In the genomic region with DNA sequence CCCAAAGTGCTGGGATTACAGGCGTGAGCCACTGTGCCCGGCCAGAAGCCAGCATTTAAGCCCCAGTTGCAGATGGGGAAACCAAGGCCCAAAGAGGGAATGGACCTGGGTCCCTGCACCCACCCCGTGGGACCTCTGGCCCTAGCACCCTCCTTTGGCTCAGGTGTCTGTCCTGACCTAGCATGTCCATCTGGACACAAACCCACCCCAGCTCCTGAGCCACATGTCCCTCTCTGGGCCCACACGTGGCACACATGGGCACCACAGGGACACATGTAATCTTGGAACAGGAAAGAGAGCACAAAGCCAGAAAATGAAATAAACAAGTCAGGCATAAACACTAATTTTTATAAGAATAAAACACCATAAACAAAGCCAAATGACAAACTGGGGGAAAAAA, we compare ENCODE assay signal across 22 cellular contexts. TPM values are rescaled to one million over a fixed set of nuclear protein-coding genes. Genes with fewer than 3 reads are reported as not detected.
DNase-seq lines count a peak whose midpoint lies in the region; ATAC-seq, FAIRE-seq and TF ChIP-seq lines count a peak whose summit lies in the region.
"Had no signal": no experiment of that assay in that cellular context is flagged by ENCODE, and none has a peak within 500 bp of the region (broad histone marks: within the 10 kb centered on the region; RNA-seq: fewer than 3 reads in every experiment).

No MANE protein-coding gene starts in this region.

- H3K27ac ChIP-seq in BLaER1 treated with 17β-estradiol and CSF1 and Interleukin-3, amounts not matched to agents 10 nM and 100 nM, result no peak overlapping the region
- H3K27ac ChIP-seq in IMR-90 (ENCODE audit: insufficient read depth, low read length) (no peak overlapping the region), kidney (ENCODE audit: low read depth in 2 of 2, low read length in 2 of 2) (no peak overlapping the region)

- intact Hi-C loops in IMR-90 (cut with micrococcal nuclease), result no loop called here
- intact Hi-C loops in kidney (cut with DNase I), result no loop called here

- peaks cover 3 to 39% (median 21%) of the 10 kb centered on the region in 10 experiments; a peak in 16 of 20 replicates for H3K4me1 ChIP-seq in BLaER1 treated with 17β-estradiol and CSF1 and Interleukin-3, amounts not matched to agents 10 nM and 100 nM
- H3K4me1 ChIP-seq in IMR-90 (ENCODE audit: control insufficient read depth, insufficient read depth, low read length), result no peaks in the 10 kb centered on the region
- no peaks in the 10 kb centered on the region for H3K4me1 ChIP-seq in kidney (ENCODE audit: control insufficient read depth in 1 of 2, insufficient read depth in 1 of 2, low read depth in 1 of 2, low read length in 2 of 2)
- H3K4me1 ChIP-seq: BE2C had no signal

- H3K4me3 Mint-ChIP-seq in osteocyte (ENCODE audit: unreplicated experiment), result no peak overlapping the region
- H3K4me3 Mint-ChIP-seq: CD14-positive monocyte; CD4-positive, alpha-beta memory T cell; HFFc6 had no signal

- H2AK9ac ChIP-seq in IMR-90 (replicated peaks; ENCODE audit: low read depth, low read length, poor library complexity), result peak overlapping the region; percentile 87

- no peak overlapping the region for H4K8ac ChIP-seq in IMR-90 (ENCODE audit: low read depth in 2 of 2, low read length in 2 of 2)

- no peak overlapping the region for H3K14ac ChIP-seq in IMR-90 (replicated peaks; ENCODE audit: low read depth, low read length)

- 100% methylated on average over 3 of the region's 4 CpGs; no CpG with 5 or more reads in 1 of the 2 experiments for WGBS in IMR-90 (ENCODE audit: extremely low coverage in 2 of 2, insufficient read length in 1 of 2), 2 experiments

- in situ Hi-C loops in IMR-90 (cut with MboI; ENCODE audit: low sequenced_read_pairs), result no loop called here

- peaks cover 13% of the 10 kb centered on the region for H3K36me3 Mint-ChIP-seq in osteocyte (ENCODE audit: unreplicated experiment)
- H3K36me3 Mint-ChIP-seq: CD14-positive monocyte; CD4-positive, alpha-beta memory T cell had no signal

- H3K9ac ChIP-seq in BLaER1 treated with 17β-estradiol and CSF1 and Interleukin-3, amounts not matched to agents 10 nM and 100 nM, result no peak overlapping the region
- H3K9ac ChIP-seq in IMR-90 (ENCODE audit: low read depth, low read length) (no peak overlapping the region), kidney (ENCODE audit: low read length in 2 of 2) (no peak overlapping the region)

- POLR2A ChIA-PET in IMR-90 (lab: Charles Lee; ENCODE audit: unreplicated experiment), result no interaction called here
- POLR2A ChIA-PET in GM10248 (lab: Yijun Ruan, JAX), result no interaction called here

- no peak overlapping the region for H3K56ac ChIP-seq in IMR-90 (ENCODE audit: extremely low read depth, insufficient read depth, low read length)

- no peaks in the 10 kb centered on the region for H3K9me3 ChIP-seq in BLaER1 treated with 17β-estradiol and CSF1 and Interleukin-3, amounts not matched to agents 10 nM and 100 nM (replicated peaks in 1 of 11)
- no peaks in the 10 kb centered on the region for H3K9me3 ChIP-seq in IMR-90 (ENCODE audit: control insufficient read depth, insufficient read depth, low read length)
- no peaks in the 10 kb centered on the region for H3K9me3 ChIP-seq in kidney (ENCODE audit: control insufficient read depth in 1 of 2, low read length in 2 of 2)
- H3K9me3 ChIP-seq: BE2C had no signal

- peaks cover 29% of the 10 kb centered on the region for H3K4me1 Mint-ChIP-seq in osteocyte (ENCODE audit: unreplicated experiment)

- H3K27ac Mint-ChIP-seq in osteocyte (ENCODE audit: unreplicated experiment), result peak overlapping the region; percentile 34
- H3K27ac Mint-ChIP-seq: HFFc6 had no signal

- H3K4me2 ChIP-seq in BLaER1 treated with 17β-estradiol and CSF1 and Interleukin-3, amounts not matched to agents 10 nM and 100 nM, result peak overlapping the region in 7 of 11 experiments; percentile 7 to 40 (median 29); a peak in 9 of 22 replicates
- H3K4me2 ChIP-seq in IMR-90 (ENCODE audit: low read depth, low read length), result no peak overlapping the region

- no peak overlapping the region for H4K91ac ChIP-seq in IMR-90 (ENCODE audit: insufficient read depth, low read depth, low read length)

- no peak overlapping the region for H2BK20ac ChIP-seq in IMR-90 (ENCODE audit: low read depth, low read length)

- ATAC-seq in IMR-90 (ENCODE audit: low read depth) (no peak), GM21786 (IDR thresholded peaks at IDR 0.05; ENCODE audit: unreplicated experiment) (no peak), GM18502 (IDR thresholded peaks at IDR 0.05; ENCODE audit: poor library complexity, unreplicated experiment) (no peak), GM21825 (IDR thresholded peaks at IDR 0.05; ENCODE audit: unreplicated experiment) (no peak)
- ATAC-seq: HCT116 had no signal

- BruUV-seq in IMR-90 (replicated peaks; lab: Mats Ljungman, UMichigan), result no TSS peak

- peaks cover 0 to 68% (median 0%) of the 10 kb centered on the region in 11 experiments; a peak in 9 of 22 replicates for H3K36me3 ChIP-seq in BLaER1 treated with 17β-estradiol and CSF1 and Interleukin-3, amounts not matched to agents 10 nM and 100 nM
- H3K36me3 ChIP-seq in IMR-90 (ENCODE audit: control insufficient read depth, insufficient read depth, low read length), result no peaks in the 10 kb centered on the region; the same call in 1 of the 2 replicates
- no peaks in the 10 kb centered on the region for H3K36me3 ChIP-seq in kidney (ENCODE audit: control insufficient read depth in 1 of 2, insufficient read depth in 2 of 2, low read length in 2 of 2)
- H3K36me3 ChIP-seq: BE2C had no signal

- no peaks in the 10 kb centered on the region for H3K27me3 ChIP-seq in BLaER1 treated with 17β-estradiol and CSF1 and Interleukin-3, amounts not matched to agents 10 nM and 100 nM
- H3K27me3 ChIP-seq in IMR-90 (ENCODE audit: control insufficient read depth, insufficient read depth, low read length), result no peaks in the 10 kb centered on the region
- H3K27me3 ChIP-seq: BE2C had no signal

- no peaks in the 10 kb centered on the region for H3K27me3 Mint-ChIP-seq in osteocyte (ENCODE audit: unreplicated experiment)

- no peak for FAIRE-seq in kidney (lab: Jason Lieb, UNC)
- FAIRE-seq: A204.1, GM12891, GM18507, H54, HTR-8/SVneo had no signal

- no peaks in the 10 kb centered on the region; the same call in 1 of the 2 replicates for H3K9me1 ChIP-seq in IMR-90 (ENCODE audit: insufficient read depth, low read length)

- DNase-seq in IMR-90, result no peak
- peak; percentile 58 for DNase-seq in kidney
- no peak for DNase-seq in osteocyte (ENCODE audit: extremely low spot score, unreplicated experiment)
- DNase-seq in GM10248 (ENCODE audit: extremely low spot score), result no peak
- DNase-seq: ACHN; BE2C; CD4-positive, alpha-beta memory T cell; DMS79 treated with DMSO at 0.1 percent for 48 hours; HFFc6; Kasumi-1; KG1 had no signal

- H2BK5ac ChIP-seq in IMR-90 (ENCODE audit: low read depth, low read length, poor library complexity, severe bottlenecking), result no peak overlapping the region

- H2AK5ac ChIP-seq in IMR-90 (ENCODE audit: low read depth, low read length), result 0 out of 2 replicates have a peak overlapping the region, but pooled peaks have one; percentile 23

- peaks cover 0 to 42% (median 0%) of the 10 kb centered on the region in 11 experiments; a peak in 5 of 22 replicates for H4K20me1 ChIP-seq in BLaER1 treated with 17β-estradiol and CSF1 and Interleukin-3, amounts not matched to agents 10 nM and 100 nM
- H4K20me1 ChIP-seq in IMR-90 (ENCODE audit: insufficient read depth, low read length), result no peaks in the 10 kb centered on the region

- no peak for TF ChIP-seq POLR2A in IMR-90 (IDR thresholded peaks at IDR 0.05; ENCODE audit: low read depth, low read length)

- dilution Hi-C loops in IMR-90 (cut with HindIII; ENCODE audit: low sequenced_read_pairs, unreplicated experiment), result no loop called here

- H4K5ac ChIP-seq in IMR-90 (ENCODE audit: low read depth, low read length), result no peak overlapping the region

- TF ChIP-seq RAD21 in IMR-90 (IDR thresholded peaks at IDR 0.05; ENCODE audit: low read length), result no peak

- no peak overlapping the region for H2AFZ ChIP-seq in IMR-90 (replicated peaks; ENCODE audit: low read length, poor library complexity)

- no peak for TF ChIP-seq CTCF in IMR-90 (conservative IDR thresholded peaks at IDR 0.05; ENCODE audit: low read depth, low read length)
- no peak for TF ChIP-seq CTCF in kidney (IDR thresholded peaks at IDR 0.05; ENCODE audit: borderline replicate concordance, extremely low read depth, insufficient read depth)
- no peak for TF ChIP-seq CTCF in osteocyte (IDR thresholded peaks at IDR 0.05)
- no peak for TF ChIP-seq CTCF in GM10248 (IDR thresholded peaks at IDR 0.05; ENCODE audit: control extremely low read depth, extremely low read depth, low read depth, missing control alignments)

- H3K18ac ChIP-seq in IMR-90 (ENCODE audit: low read depth, low read length), result no peak overlapping the region

- no peak overlapping the region for H2BK15ac ChIP-seq in IMR-90 (ENCODE audit: low read depth, low read length)

- H3K23ac ChIP-seq in IMR-90 (ENCODE audit: low read depth, low read length), result no peak overlapping the region

- H2BK120ac ChIP-seq in IMR-90 (ENCODE audit: low read depth, low read length), result no peak overlapping the region

- H3K4me3 ChIP-seq in BLaER1 treated with 17β-estradiol and CSF1 and Interleukin-3, amounts not matched to agents 10 nM and 100 nM, result no peak overlapping the region
- H3K4me3 ChIP-seq in IMR-90 (ENCODE audit: insufficient read depth, low read depth, low read length) (no peak overlapping the region), kidney (ENCODE audit: low read length in 2 of 2) (no peak overlapping the region)

- H3K9me3 Mint-ChIP-seq in osteocyte (ENCODE audit: unreplicated experiment), result no peaks in the 10 kb centered on the region
- H3K9me3 Mint-ChIP-seq: HFFc6 had no signal

- no peaks in the 10 kb centered on the region; a peak in 2 of 4 replicates for H3K79me1 ChIP-seq in IMR-90 (ENCODE audit: low read depth in 1 of 2, low read length in 2 of 2)

- CTCF ChIA-PET in IMR-90 (lab: Yijun Ruan, JAX), result no interaction called here
- CTCF ChIA-PET in GM10248 (lab: Yijun Ruan, JAX), result interaction anchor here (1.1 to 1.9 kb wide), 4 partner anchors 9 to 45 kb away, joined by 3 to 7 read pairs (median 4); no protein-coding TSS in a partner anchor

- no peak overlapping the region; the same call in 1 of the 2 replicates for H3K4ac ChIP-seq in IMR-90 (ENCODE audit: low read depth, low read length)

RNA-seq across cellular contexts. Expression of a gene that starts 9.6 kb away (rescaled TPM):
- total RNA-seq in IMR-90 (2012; rRNA removed) (0.18 and 0.28 TPM in 2 replicates), kidney (103 TPM), osteocyte (136 and 150 TPM in 2 replicates)
- polyA plus RNA-seq in IMR-90 (2012; rRNA removed) (3.1 and 5.8 TPM in 2 replicates), kidney (ENCODE audit: insufficient read depth, low read depth, low replicate concordance) (63.2 TPM)
- polyA plus RNA-seq in IMR-90 (2012; cell fraction: cytosol; rRNA removed), result 0.58 and 3.1 TPM in 2 replicates
- polyA plus RNA-seq in IMR-90 (2012; cell fraction: nucleus; rRNA removed; ENCODE audit: low replicate concordance), result 15.2 and 20.3 TPM in 2 replicates
- total RNA-seq: CD4-positive, alpha-beta memory T cell had no signal
- polyA plus RNA-seq: CD4-positive, alpha-beta memory T cell had no signal

RNA-seq across cellular contexts. Expression of a gene that starts 35.3 kb away (rescaled TPM):
- total RNA-seq in IMR-90 (2012; rRNA removed), result 44.1 and 45.5 TPM in 2 replicates
- polyA plus RNA-seq in IMR-90 (2012; rRNA removed), result 18.4 and 18.7 TPM in 2 replicates
- 9.4 and 10.4 TPM in 2 replicates for polyA plus RNA-seq in IMR-90 (2012; cell fraction: cytosol; rRNA removed)
- 23.1 and 26.8 TPM in 2 replicates for polyA plus RNA-seq in IMR-90 (2012; cell fraction: nucleus; rRNA removed; ENCODE audit: low replicate concordance)
- total RNA-seq in kidney, result 65.8 TPM
- polyA plus RNA-seq in kidney (ENCODE audit: insufficient read depth, low read depth, low replicate concordance), result 11.1 TPM
- total RNA-seq in osteocyte, result 79.5 and 93.5 TPM in 2 replicates

RNA-seq across cellular contexts. Expression of a gene that starts 54.0 kb away (rescaled TPM):
- total RNA-seq in IMR-90 (2012; rRNA removed), result 0.18 and 0.28 TPM in 2 replicates
- polyA plus RNA-seq in IMR-90 (2012; rRNA removed), result 1.6 and 2.4 TPM in 2 replicates
- 1.1 and 1.9 TPM in 2 replicates for polyA plus RNA-seq in IMR-90 (2012; cell fraction: cytosol; rRNA removed)
- polyA plus RNA-seq in IMR-90 (2012; cell fraction: nucleus; rRNA removed; ENCODE audit: low replicate concordance), result 1.9 and 4.1 TPM in 2 replicates
- 14.8 TPM for total RNA-seq in kidney
- 25.2 TPM for polyA plus RNA-seq in kidney (ENCODE audit: insufficient read depth, low read depth, low replicate concordance)
- total RNA-seq in osteocyte, result 4.2 and 4.5 TPM in 2 replicates
- polyA plus RNA-seq: CD14-positive monocyte had no signal

Comparison
In these comparisons a context has a peak if more than half of its experiments do, and no peak if none do; other contexts are left out.
1. RNA of a gene that starts 9.6 kb away (total RNA-seq): 136 to 150 TPM in osteocyte and 103 TPM in kidney (single experiment); 0.18 to 0.28 TPM in IMR-90; every median in the first group is over 10 times any median in the second.